In the genomic region with DNA sequence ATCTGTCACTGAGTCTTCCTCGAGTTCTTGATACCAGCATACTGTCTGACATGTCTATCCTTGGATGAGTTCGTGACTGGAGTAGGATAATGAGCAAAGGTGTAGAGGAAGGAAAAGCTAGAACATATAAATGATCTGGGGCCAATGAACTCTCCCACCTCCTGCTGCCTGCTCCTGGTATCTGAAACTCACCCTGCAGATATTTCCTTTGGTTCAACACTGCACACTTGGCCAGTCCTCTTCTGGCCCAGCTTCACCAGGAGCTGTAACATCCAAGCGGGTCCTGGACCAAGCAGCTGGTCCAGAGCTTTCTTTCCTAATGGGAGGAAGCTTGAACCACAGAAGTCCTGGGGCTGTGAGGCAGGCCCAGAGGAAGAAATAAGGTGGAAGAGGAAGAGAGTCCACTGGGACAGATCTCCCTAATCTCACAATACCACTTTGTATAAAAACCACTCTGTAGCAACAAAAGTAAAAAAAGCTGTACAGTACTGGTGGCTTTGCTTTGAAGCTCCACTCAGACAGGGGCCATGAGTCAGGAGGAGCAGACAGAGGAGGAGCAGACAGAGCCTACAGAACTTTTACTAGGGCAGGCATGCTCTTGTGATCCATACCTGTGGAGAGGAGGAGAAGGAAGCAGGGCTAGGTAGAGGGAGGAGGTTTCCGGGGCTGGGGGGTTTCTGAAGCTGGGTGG, we compare ENCODE assay signal across 21 cellular contexts.
DNase-seq lines count a peak whose midpoint lies in the region; ATAC-seq, FAIRE-seq and TF ChIP-seq lines count a peak whose summit lies in the region.
"Had no signal": no experiment of that assay in that cellular context is flagged by ENCODE, and none has a peak within 500 bp of the region (broad histone marks: within the 10 kb centered on the region; RNA-seq: fewer than 3 reads in every experiment).

No MANE protein-coding gene starts in this region.

- no peak for TF ChIP-seq CTCF in A549 (IDR thresholded peaks at IDR 0.05)
- TF ChIP-seq CTCF in IMR-90 (conservative IDR thresholded peaks at IDR 0.05; ENCODE audit: low read depth, low read length) = no peak
- TF ChIP-seq CTCF in choroid plexus epithelial cell (conservative IDR thresholded peaks at IDR 0.05; ENCODE audit: low read depth, low read length) = no peak
- no peak for TF ChIP-seq CTCF in uterus (IDR thresholded peaks at IDR 0.05)

- H3K9me3 ChIP-seq in A549 (no peaks in the 10 kb centered on the region), IMR-90 (ENCODE audit: control insufficient read depth, insufficient read depth, low read length) (no peaks in the 10 kb centered on the region), uterus (no peaks in the 10 kb centered on the region)

- no peaks in the 10 kb centered on the region for H4K20me1 ChIP-seq in IMR-90 (ENCODE audit: insufficient read depth, low read length)

- H4K8ac ChIP-seq in IMR-90 (ENCODE audit: low read depth in 2 of 2, low read length in 2 of 2) = no peak overlapping the region

- no peak overlapping the region; the same call in 1 of the 2 replicates for H3K14ac ChIP-seq in IMR-90 (replicated peaks; ENCODE audit: low read depth, low read length)

- no peak overlapping the region for H4K91ac ChIP-seq in IMR-90 (ENCODE audit: insufficient read depth, low read depth, low read length)

- peak overlapping the region; percentile 48 to 95 for H3K27ac ChIP-seq in A549
- no peak overlapping the region for H3K27ac ChIP-seq in IMR-90 (ENCODE audit: insufficient read depth, low read length)
- no peak overlapping the region for H3K27ac ChIP-seq in uterus
- H3K27ac ChIP-seq: HL-60 had no signal

- H3K9me1 ChIP-seq in IMR-90 (ENCODE audit: insufficient read depth, low read length) = 0 out of 2 replicates have a peak, but pooled peaks cover 4% of the 10 kb centered on the region

- POLR2A ChIA-PET in A549 (lab: Yijun Ruan, JAX) (interaction anchor here (0.9 kb wide), 1 partner anchor 9 kb away, joined by 4 read pairs; no protein-coding TSS in a partner anchor), IMR-90 (lab: Charles Lee; ENCODE audit: unreplicated experiment) (no interaction called here)

- no peak overlapping the region for H2BK20ac ChIP-seq in IMR-90 (ENCODE audit: low read depth, low read length)

- TF ChIP-seq RAD21 in A549 (conservative IDR thresholded peaks at IDR 0.05 in 1 of 2, IDR thresholded peaks at IDR 0.05 in 1 of 2) (no peak), IMR-90 (IDR thresholded peaks at IDR 0.05; ENCODE audit: low read length) (no peak)

- H2BK5ac ChIP-seq in IMR-90 (ENCODE audit: low read depth, low read length, poor library complexity, severe bottlenecking) = no peak overlapping the region

- 80% methylated on average over 4 of the region's 4 CpGs for WGBS in A549 (ENCODE audit: missing lambda C conversion rate)
- WGBS in IMR-90 (ENCODE audit: extremely low coverage in 2 of 2, insufficient read length in 1 of 2), 2 experiments = no CpG with 5 or more reads among the region's 4 CpGs

- H2AFZ ChIP-seq in IMR-90 (replicated peaks; ENCODE audit: low read length, poor library complexity) = peak overlapping the region; percentile 4

- H3K4me1 ChIP-seq in A549 (peaks cover 46% of the 10 kb centered on the region), IMR-90 (ENCODE audit: control insufficient read depth, insufficient read depth, low read length) (peaks cover 6% of the 10 kb centered on the region; the same call in 1 of the 2 replicates), uterus (no peaks in the 10 kb centered on the region)

- TF ChIP-seq EP300 in A549 (IDR thresholded peaks at IDR 0.05) = no peak

- no peak overlapping the region for H2AK9ac ChIP-seq in IMR-90 (replicated peaks; ENCODE audit: low read depth, low read length, poor library complexity)

- dilution Hi-C loops in IMR-90 (cut with HindIII; ENCODE audit: low sequenced_read_pairs, unreplicated experiment) = no loop called here

- DNase-seq in A549 (ENCODE audit: low read depth in 1 of 2, low spot score in 1 of 2) (peak in 1 of 2 experiments; percentile 19), IMR-90 (peak; percentile 35), choroid plexus epithelial cell (ENCODE audit: low read depth) (peak; percentile 52), islet precursor cell (peak; percentile 56), UCSD-AML1 (lab: John Stamatoyannopoulos, UW; ENCODE audit: unreplicated experiment) (no peak), NCI-H1105 (lab: John Stamatoyannopoulos, UW) (no peak), uterus (no peak)
- DNase-seq: C1 segment of cervical spinal cord; GF-D8; KBM-7; MV-4-11; NCI-H1417 treated with DMSO at 0.1 percent for 48 hours; NCI-H2029; NCI-H2171 treated with DMSO at 0.1 percent for 48 hours; NCI-H446 treated with DMSO at 0.1 percent for 48 hours; NK-92 treated with Interleukin-12 subunit alpha and Interleukin-12 subunit beta, amount 100 ng/mL, for 24 hours; RPMI8226 had no signal

- in situ Hi-C loops in IMR-90 (cut with MboI; ENCODE audit: low sequenced_read_pairs) = no loop called here

- no peak overlapping the region for H3K4me3 ChIP-seq in A549
- no peak overlapping the region for H3K4me3 ChIP-seq in IMR-90 (ENCODE audit: insufficient read depth, low read depth, low read length)
- no peak overlapping the region for H3K4me3 ChIP-seq in choroid plexus epithelial cell (ENCODE audit: low read depth, low read length)
- H3K4me3 ChIP-seq in uterus = no peak overlapping the region

- no peak overlapping the region for H3K56ac ChIP-seq in IMR-90 (ENCODE audit: extremely low read depth, insufficient read depth, low read length)

- H2BK120ac ChIP-seq in IMR-90 (ENCODE audit: low read depth, low read length) = no peak overlapping the region; the same call in 1 of the 2 replicates

- H3K4me2 ChIP-seq in A549 (peak overlapping the region; percentile 62), IMR-90 (ENCODE audit: low read depth, low read length) (no peak overlapping the region)

- no peaks in the 10 kb centered on the region for H3K36me3 ChIP-seq in IMR-90 (ENCODE audit: control insufficient read depth, insufficient read depth, low read length)
- no peaks in the 10 kb centered on the region for H3K36me3 ChIP-seq in uterus

- no peak overlapping the region for H2BK15ac ChIP-seq in IMR-90 (ENCODE audit: low read depth, low read length)

- H3K4ac ChIP-seq in IMR-90 (ENCODE audit: low read depth, low read length) = 0 out of 2 replicates have a peak overlapping the region, but pooled peaks have one; percentile 7

- ATAC-seq in A549 (peak; percentile 49 to 65; a peak in 4 of 6 replicates), IMR-90 (ENCODE audit: low read depth) (peak; percentile 66), GM19452 (IDR thresholded peaks at IDR 0.05; ENCODE audit: unreplicated experiment) (no peak)

- TF ChIP-seq POLR2A in A549 (IDR thresholded peaks at IDR 0.05; ENCODE audit: low read length) (no peak), IMR-90 (IDR thresholded peaks at IDR 0.05; ENCODE audit: low read depth, low read length) (no peak), uterus (IDR thresholded peaks at IDR 0.05) (no peak)

- no peak overlapping the region for H3K9ac ChIP-seq in IMR-90 (ENCODE audit: low read depth, low read length)

- H3K27me3 ChIP-seq in IMR-90 (ENCODE audit: control insufficient read depth, insufficient read depth, low read length) (peaks cover 5% of the 10 kb centered on the region; the same call in 1 of the 2 replicates), uterus (peaks cover 0 to 3% of the 10 kb centered on the region in 2 donors)

- H3K23ac ChIP-seq in IMR-90 (ENCODE audit: low read depth, low read length) = 0 out of 2 replicates have a peak overlapping the region, but pooled peaks have one; percentile 1

- H2AK5ac ChIP-seq in IMR-90 (ENCODE audit: low read depth, low read length) = 0 out of 2 replicates have a peak overlapping the region, but pooled peaks have one; percentile 30

- CTCF ChIA-PET in A549 (lab: Yijun Ruan, JAX) (interaction anchor here (0.6 to 5.3 kb wide), 3 partner anchors 10 to 337 kb away, joined by 3 to 51 read pairs (median 6); no protein-coding TSS in a partner anchor), IMR-90 (lab: Yijun Ruan, JAX) (no interaction called here)

- no peak overlapping the region for H3K18ac ChIP-seq in IMR-90 (ENCODE audit: low read depth, low read length)

- BruUV-seq in IMR-90 (replicated peaks; lab: Mats Ljungman, UMichigan) = no TSS peak

- intact Hi-C loops in IMR-90 (cut with micrococcal nuclease) = loop anchor here (5.0 to 10.0 kb wide), 3 partner anchors 257 to 340 kb away; no protein-coding TSS in a partner anchor
- intact Hi-C loops in uterus (cut with DNase I; ENCODE audit: low total_unique reads) = no loop called here

- no peak overlapping the region for H4K5ac ChIP-seq in IMR-90 (ENCODE audit: low read depth, low read length)

- H3K79me1 ChIP-seq in IMR-90 (ENCODE audit: low read depth in 1 of 2, low read length in 2 of 2) = no peaks in the 10 kb centered on the region

- no peak for FAIRE-seq in A549 (lab: Jason Lieb, UNC)
- FAIRE-seq: A204.1, GM12891 had no signal

TF ChIP-seq in A549, 52 proteins besides CTCF, POLR2A, EP300 and RAD21:
- TF ChIP-seq JUN (IDR thresholded peaks at IDR 0.05) = 0 out of 5 replicates have a peak, but pooled peaks of 1 of the 2 experiments have one; percentile 9
- TF ChIP-seq, protein P1, sequence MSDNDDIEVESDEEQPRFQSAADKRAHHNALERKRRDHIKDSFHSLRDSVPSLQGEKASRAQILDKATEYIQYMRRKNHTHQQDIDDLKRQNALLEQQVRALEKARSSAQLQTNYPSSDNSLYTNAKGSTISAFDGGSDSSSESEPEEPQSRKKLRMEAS (IDR thresholded peaks at IDR 0.05) = no peak
TF ChIP-seq in A549: peak in this region for 1.

TF ChIP-seq in IMR-90, 13 proteins besides CTCF, POLR2A, EP300 and RAD21:
- TF ChIP-seq NFE2L2 (IDR thresholded peaks at IDR 0.05; ENCODE audit: low read depth, low read length) (no peak), MAZ (IDR thresholded peaks at IDR 0.05; ENCODE audit: borderline replicate concordance, low read depth, low read length) (no peak)
- TF ChIP-seq, protein P2, sequence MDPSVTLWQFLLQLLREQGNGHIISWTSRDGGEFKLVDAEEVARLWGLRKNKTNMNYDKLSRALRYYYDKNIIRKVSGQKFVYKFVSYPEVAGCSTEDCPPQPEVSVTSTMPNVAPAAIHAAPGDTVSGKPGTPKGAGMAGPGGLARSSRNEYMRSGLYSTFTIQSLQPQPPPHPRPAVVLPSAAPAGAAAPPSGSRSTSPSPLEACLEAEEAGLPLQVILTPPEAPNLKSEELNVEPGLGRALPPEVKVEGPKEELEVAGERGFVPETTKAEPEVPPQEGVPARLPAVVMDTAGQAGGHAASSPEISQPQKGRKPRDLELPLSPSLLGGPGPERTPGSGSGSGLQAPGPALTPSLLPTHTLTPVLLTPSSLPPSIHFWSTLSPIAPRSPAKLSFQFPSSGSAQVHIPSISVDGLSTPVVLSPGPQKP (IDR thresholded peaks at IDR 0.05; ENCODE audit: borderline replicate concordance, low read depth, low read length) = no peak

Comparison
In these comparisons a context has a peak if more than half of its experiments do, and no peak if none do; other contexts are left out.
1. DNase-seq: peak in IMR-90 (single experiment), choroid plexus epithelial cell (single experiment) and islet precursor cell (single experiment); none in UCSD-AML1 (single experiment), NCI-H1105 (single experiment) and uterus (0 of 2).
2. H3K27ac ChIP-seq: peak in A549 (2 of 2); none in IMR-90 (single experiment) and uterus (0 of 2).